ENCODE assay signal across 36 cellular contexts in the genomic region with DNA sequence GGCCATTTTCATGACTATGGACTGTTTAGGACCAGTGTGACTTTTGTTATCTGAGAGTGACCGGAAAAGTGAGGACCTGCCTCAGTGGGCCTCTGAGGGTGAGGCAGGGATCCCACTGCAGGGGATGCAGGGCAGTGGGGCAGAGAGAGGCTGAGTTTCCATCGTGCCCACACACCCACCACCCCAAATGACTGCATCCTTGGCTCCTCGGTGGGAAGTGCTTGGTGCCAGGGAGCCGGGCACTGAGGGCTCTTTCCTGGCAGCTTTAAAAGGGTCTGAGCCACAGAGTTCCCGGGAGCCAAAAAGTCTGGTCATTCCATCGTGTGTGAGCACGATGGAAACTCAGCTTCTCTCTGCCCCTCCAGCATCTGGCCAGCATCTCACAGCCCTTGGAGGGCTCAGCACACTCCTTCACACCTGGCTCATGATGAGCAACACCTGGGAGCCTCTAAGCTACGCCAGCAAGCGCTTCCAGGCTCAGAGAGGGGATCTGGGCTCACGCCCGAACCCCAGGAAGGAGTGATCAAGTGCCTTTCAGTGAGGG. TPM values are rescaled to one million over a fixed set of nuclear protein-coding genes. Genes with fewer than 3 reads are reported as not detected.
"Had no signal": no experiment of that assay in that cellular context is flagged by ENCODE, and none has a peak within 500 bp of the region (broad histone marks: within the 10 kb centered on the region; RNA-seq: fewer than 3 reads in every experiment).

No MANE protein-coding gene starts in this region.

- H3K27ac ChIP-seq: body of pancreas, brain microvascular endothelial cell, breast epithelium, WERI-Rb-1 had no signal

- ATAC-seq: activated CD4-positive, alpha-beta T cell treated with anti-CD3 and anti-CD28 coated beads for 36 hours; activated CD4-positive, CD25-positive, alpha-beta regulatory T cell treated with anti-CD3 and anti-CD28 coated beads, Interleukin-2, amount 50 U/mL, for 24 hours; activated CD8-positive, alpha-beta memory T cell treated with anti-CD3 and anti-CD28 coated beads, Interleukin-2, amount 10 ng/mL, durations not matched to agents 7 days and 5 days; activated CD8-positive, alpha-beta T cell treated with anti-CD3 and anti-CD28 coated beads, Interleukin-2, amount 10 ng/mL, durations not matched to agents 7 days and 5 days; body of pancreas; T-cell; T-helper 17 cell had no signal

- H3K4me3 Mint-ChIP-seq: activated CD4-positive, alpha-beta memory T cell treated with anti-CD3 and anti-CD28 coated beads, Interleukin-2, amount 10 ng/mL, durations not matched to agents 7 days and 5 days; activated CD4-positive, alpha-beta T cell treated with anti-CD3 and anti-CD28 coated beads for 36 hours; activated CD4-positive, alpha-beta T cell treated with anti-CD3 and anti-CD28 coated beads, Interleukin-2, amount 10 ng/mL, durations not matched to agents 7 days and 5 days; activated CD8-positive, alpha-beta memory T cell treated with anti-CD3 and anti-CD28 coated beads, Interleukin-2, amount 10 ng/mL, durations not matched to agents 7 days and 5 days; activated CD8-positive, alpha-beta T cell treated with anti-CD3 and anti-CD28 coated beads, Interleukin-2, amount 10 ng/mL, durations not matched to agents 7 days and 5 days; activated naive CD4-positive, alpha-beta T cell treated with anti-CD3 and anti-CD28 coated beads, Interleukin-2, amount 10 ng/mL, durations not matched to agents 7 days and 5 days; activated naive CD4-positive, alpha-beta T cell treated with anti-CD3 and anti-CD28 coated beads, Interleukin-2, amount 50 U/mL, for 24 hours; activated naive CD8-positive, alpha-beta T cell; activated naive CD8-positive, alpha-beta T cell treated with anti-CD3 and anti-CD28 coated beads, Interleukin-2, amount 10 ng/mL, durations not matched to agents 7 days and 5 days; activated naive CD8-positive, alpha-beta T cell treated with anti-CD3 and anti-CD28 coated beads, Interleukin-2, amount 50 U/mL, for 24 hours; activated T-cell treated with anti-CD3 and anti-CD28 coated beads, Interleukin-2, amount 50 U/mL, for 24 hours; T-cell; T-helper 17 cell; WTC11 had no signal

- DNase-seq: activated CD4-positive, alpha-beta memory T cell treated with anti-CD3 and anti-CD28 coated beads, Interleukin-2, amount 10 ng/mL, durations not matched to agents 7 days and 5 days; activated CD4-positive, alpha-beta T cell treated with anti-CD3 and anti-CD28 coated beads for 1 hour; activated CD4-positive, alpha-beta T cell treated with anti-CD3 and anti-CD28 coated beads for 36 hours; activated CD4-positive, alpha-beta T cell treated with anti-CD3 and anti-CD28 coated beads for 48 hours; activated CD4-positive, alpha-beta T cell treated with anti-CD3 and anti-CD28 coated beads, Interleukin-2, amount 10 ng/mL, durations not matched to agents 7 days and 5 days; activated CD4-positive, alpha-beta T cell treated with anti-CD3 and anti-CD28 coated beads, Interleukin-2, amount 50 U/mL, for 48 hours; activated CD4-positive, CD25-positive, alpha-beta regulatory T cell; activated CD8-positive, alpha-beta memory T cell treated with anti-CD3 and anti-CD28 coated beads for 24 hours; activated CD8-positive, alpha-beta memory T cell treated with anti-CD3 and anti-CD28 coated beads, Interleukin-2, amount 10 ng/mL, durations not matched to agents 7 days and 5 days; activated CD8-positive, alpha-beta memory T cell treated with anti-CD3 and anti-CD28 coated beads, Interleukin-2, amount 50 U/mL, for 48 hours; activated CD8-positive, alpha-beta T cell treated with anti-CD3 and anti-CD28 coated beads, Interleukin-2, amount 10 ng/mL, durations not matched to agents 7 days and 5 days; activated effector memory CD4-positive, alpha-beta T cell treated with Interleukin-2 at 50 U/mL for 16 hours; activated gamma-delta T cell; activated naive CD4-positive, alpha-beta T cell treated with anti-CD3 and anti-CD28 coated beads, Interleukin-2, amount 10 ng/mL, durations not matched to agents 7 days and 5 days; activated naive CD4-positive, alpha-beta T cell treated with Interleukin-2 at 50 U/mL for 16 hours; activated naive CD8-positive, alpha-beta T cell treated with anti-CD3 and anti-CD28 coated beads, Interleukin-2, amount 10 ng/mL, durations not matched to agents 7 days and 5 days; activated naive CD8-positive, alpha-beta T cell treated with anti-CD3 and anti-CD28 coated beads, Interleukin-2, amount 50 U/mL, for 24 hours; activated T-cell treated with anti-CD3 and anti-CD28 coated beads, Interleukin-2, amount 50 U/mL, for 24 hours; activated T-cell treated with anti-CD3 and anti-CD28 coated beads, Interleukin-2, amount 50 U/mL, for 48 hours; anterior cingulate cortex; body of pancreas; brain microvascular endothelial cell; central memory CD4-positive, alpha-beta T cell; T-cell; T-helper 17 cell; T1000 had no signal

- H3K36me3 Mint-ChIP-seq: activated CD8-positive, alpha-beta memory T cell treated with anti-CD3 and anti-CD28 coated beads, Interleukin-2, amount 10 ng/mL, durations not matched to agents 7 days and 5 days; activated naive CD4-positive, alpha-beta T cell treated with anti-CD3 and anti-CD28 coated beads, Interleukin-2, amount 10 ng/mL, durations not matched to agents 7 days and 5 days; activated naive CD8-positive, alpha-beta T cell; activated naive CD8-positive, alpha-beta T cell treated with anti-CD3 and anti-CD28 coated beads, Interleukin-2, amount 10 ng/mL, durations not matched to agents 7 days and 5 days; T-cell; WTC11 had no signal

- H3K27me3 ChIP-seq: body of pancreas, brain microvascular endothelial cell had no signal

- H3K27ac Mint-ChIP-seq: activated CD4-positive, alpha-beta memory T cell treated with anti-CD3 and anti-CD28 coated beads, Interleukin-2, amount 10 ng/mL, durations not matched to agents 7 days and 5 days; activated CD4-positive, alpha-beta T cell treated with anti-CD3 and anti-CD28 coated beads for 36 hours; activated CD4-positive, alpha-beta T cell treated with anti-CD3 and anti-CD28 coated beads, Interleukin-2, amount 10 ng/mL, durations not matched to agents 7 days and 5 days; activated CD8-positive, alpha-beta memory T cell treated with anti-CD3 and anti-CD28 coated beads, Interleukin-2, amount 10 ng/mL, durations not matched to agents 7 days and 5 days; activated CD8-positive, alpha-beta T cell treated with anti-CD3 and anti-CD28 coated beads, Interleukin-2, amount 10 ng/mL, durations not matched to agents 7 days and 5 days; activated naive CD4-positive, alpha-beta T cell treated with anti-CD3 and anti-CD28 coated beads, Interleukin-2, amount 10 ng/mL, durations not matched to agents 7 days and 5 days; activated naive CD4-positive, alpha-beta T cell treated with anti-CD3 and anti-CD28 coated beads, Interleukin-2, amount 50 U/mL, for 24 hours; activated naive CD8-positive, alpha-beta T cell; activated naive CD8-positive, alpha-beta T cell treated with anti-CD3 and anti-CD28 coated beads, Interleukin-2, amount 10 ng/mL, durations not matched to agents 7 days and 5 days; activated naive CD8-positive, alpha-beta T cell treated with anti-CD3 and anti-CD28 coated beads, Interleukin-2, amount 50 U/mL, for 24 hours; activated T-cell treated with anti-CD3 and anti-CD28 coated beads, Interleukin-2, amount 50 U/mL, for 24 hours; activated T-helper 2 cell treated with anti-CD3 and anti-CD28 coated beads, Interferon-gamma antibody, Interleukin-2, Interleukin-4, amounts not matched to agents 10 μg/mL and 5 μg/mL and 100 μg/mL, durations not matched to agents 14 hours and 24 hours and 36 hours; T-cell; T-helper 17 cell; WTC11 had no signal

- H3K4me1 Mint-ChIP-seq: activated CD4-positive, alpha-beta memory T cell treated with anti-CD3 and anti-CD28 coated beads, Interleukin-2, amount 10 ng/mL, durations not matched to agents 7 days and 5 days; activated CD4-positive, alpha-beta T cell treated with anti-CD3 and anti-CD28 coated beads for 36 hours; activated CD4-positive, alpha-beta T cell treated with anti-CD3 and anti-CD28 coated beads, Interleukin-2, amount 10 ng/mL, durations not matched to agents 7 days and 5 days; activated CD8-positive, alpha-beta memory T cell treated with anti-CD3 and anti-CD28 coated beads, Interleukin-2, amount 10 ng/mL, durations not matched to agents 7 days and 5 days; activated naive CD4-positive, alpha-beta T cell treated with anti-CD3 and anti-CD28 coated beads, Interleukin-2, amount 10 ng/mL, durations not matched to agents 7 days and 5 days; activated naive CD4-positive, alpha-beta T cell treated with anti-CD3 and anti-CD28 coated beads, Interleukin-2, amount 50 U/mL, for 24 hours; activated naive CD8-positive, alpha-beta T cell treated with anti-CD3 and anti-CD28 coated beads, Interleukin-2, amount 10 ng/mL, durations not matched to agents 7 days and 5 days; activated naive CD8-positive, alpha-beta T cell treated with anti-CD3 and anti-CD28 coated beads, Interleukin-2, amount 50 U/mL, for 24 hours; T-cell had no signal

- H3K4me3 ChIP-seq: body of pancreas, breast epithelium had no signal

- H3K9me3 Mint-ChIP-seq: activated CD4-positive, alpha-beta T cell treated with anti-CD3 and anti-CD28 coated beads, Interleukin-2, amount 10 ng/mL, durations not matched to agents 7 days and 5 days; activated naive CD4-positive, alpha-beta T cell treated with anti-CD3 and anti-CD28 coated beads, Interleukin-2, amount 10 ng/mL, durations not matched to agents 7 days and 5 days; activated naive CD4-positive, alpha-beta T cell treated with anti-CD3 and anti-CD28 coated beads, Interleukin-2, amount 50 U/mL, for 24 hours; activated naive CD8-positive, alpha-beta T cell treated with anti-CD3 and anti-CD28 coated beads, Interleukin-2, amount 50 U/mL, for 24 hours; activated T-cell treated with anti-CD3 and anti-CD28 coated beads, Interleukin-2, amount 50 U/mL, for 24 hours; activated T-helper 2 cell treated with anti-CD3 and anti-CD28 coated beads, Interferon-gamma antibody, Interleukin-2, Interleukin-4, amounts not matched to agents 10 μg/mL and 5 μg/mL and 100 μg/mL, durations not matched to agents 14 hours and 24 hours and 36 hours; T-cell had no signal

RNA-seq across cellular contexts. Expression of a gene that starts 59.1 kb away (rescaled TPM):
- total RNA-seq: activated CD4-positive, alpha-beta memory T cell treated with anti-CD3 and anti-CD28 coated beads, Interleukin-2, amount 10 ng/mL, durations not matched to agents 7 days and 5 days; activated CD4-positive, alpha-beta T cell treated with anti-CD3 and anti-CD28 coated beads for 36 hours; activated CD4-positive, alpha-beta T cell treated with anti-CD3 and anti-CD28 coated beads, Interleukin-2, amount 10 ng/mL, durations not matched to agents 7 days and 5 days; activated CD8-positive, alpha-beta memory T cell treated with anti-CD3 and anti-CD28 coated beads, Interleukin-2, amount 10 ng/mL, durations not matched to agents 7 days and 5 days; activated CD8-positive, alpha-beta T cell treated with anti-CD3 and anti-CD28 coated beads, Interleukin-2, amount 10 ng/mL, durations not matched to agents 7 days and 5 days; activated naive CD8-positive, alpha-beta T cell treated with anti-CD3 and anti-CD28 coated beads, Interleukin-2, amount 10 ng/mL, durations not matched to agents 7 days and 5 days; astrocyte; T-helper 1 cell treated with Interleukin-12 subunit alpha and Interleukin-12 subunit beta and Interleukin-4 antibody, amounts not matched to agents 30 ng/mL and 1 ng/mL, for 36 hours; T-helper 2 cell treated with Interferon-gamma antibody and Interleukin-4, amounts not matched to agents 100 ng/mL and 5 ng/mL, for 36 hours had no signal
